28 cellular contexts compared by ENCODE assay signal in the genomic region with DNA sequence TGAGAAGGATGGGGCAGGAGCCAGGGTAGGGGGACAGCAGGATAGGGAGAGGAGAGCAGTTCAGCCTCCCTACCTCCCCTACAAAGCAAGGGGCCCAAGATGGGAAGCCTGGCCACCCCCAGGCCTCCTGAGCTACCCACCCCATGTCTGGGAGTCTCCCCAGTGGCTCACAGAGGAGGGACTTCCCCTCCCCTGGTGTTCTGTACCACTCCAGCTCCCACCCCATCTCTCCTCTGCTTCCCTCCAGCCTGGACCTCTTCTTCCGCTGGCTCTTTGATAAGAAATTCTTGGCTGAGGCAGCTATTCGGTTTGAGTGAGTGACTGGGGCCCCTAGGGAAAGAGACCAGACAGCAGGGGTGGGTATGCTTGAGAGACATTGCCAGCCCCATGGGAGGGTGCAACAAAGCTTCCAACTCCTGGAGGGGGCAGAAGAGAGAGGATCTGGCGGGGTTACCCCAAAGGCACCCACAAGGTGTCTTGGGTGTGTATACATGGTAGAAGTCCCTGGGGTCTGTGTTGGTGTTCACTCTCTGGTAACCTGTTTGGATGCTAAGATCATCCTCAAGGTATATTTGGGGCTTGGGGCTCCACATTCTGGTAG. TPM values are rescaled to one million over a fixed set of nuclear protein-coding genes. Genes with fewer than 3 reads are reported as not detected.
"Had no signal": no experiment of that assay in that cellular context is flagged by ENCODE, and none has a peak within 500 bp of the region (broad histone marks: within the 10 kb centered on the region; RNA-seq: fewer than 3 reads in every experiment).

No MANE protein-coding gene starts in this region.

- H3K27me3 ChIP-seq: ascending aorta, body of pancreas had no signal

- H3K36me3 Mint-ChIP-seq: activated CD8-positive, alpha-beta memory T cell treated with anti-CD3 and anti-CD28 coated beads, Interleukin-2, amount 10 ng/mL, durations not matched to agents 7 days and 5 days; activated naive CD4-positive, alpha-beta T cell treated with anti-CD3 and anti-CD28 coated beads, Interleukin-2, amount 50 U/mL, for 72 hours had no signal

- H3K27me3 Mint-ChIP-seq: activated B cell treated with CpG ODN at 0.5 μM for 24 hours; activated CD4-positive, alpha-beta T cell treated with anti-CD3 and anti-CD28 coated beads, Interleukin-2, amount 10 ng/mL, durations not matched to agents 24 days and 14 days; activated CD8-positive, alpha-beta memory T cell treated with anti-CD3 and anti-CD28 coated beads, Interleukin-2, amount 10 ng/mL, durations not matched to agents 7 days and 5 days; activated naive CD8-positive, alpha-beta T cell treated with anti-CD3 and anti-CD28 coated beads, Interleukin-2, amount 50 U/mL, for 24 hours; activated T-cell treated with anti-CD3 and anti-CD28 coated beads, Interleukin-2, amount 50 U/mL, for 24 hours; T-cell had no signal

- DNase-seq: activated B cell treated with CpG ODN at 0.5 μM for 24 hours; activated CD4-positive, alpha-beta T cell treated with anti-CD3 and anti-CD28 coated beads for 1 hour; activated CD4-positive, alpha-beta T cell treated with anti-CD3 and anti-CD28 coated beads, Interleukin-2, amount 10 ng/mL, durations not matched to agents 24 days and 14 days; activated CD4-positive, alpha-beta T cell treated with anti-CD3 and anti-CD28 coated beads, Interleukin-2, amount 50 U/mL, for 48 hours; activated CD8-positive, alpha-beta memory T cell treated with anti-CD3 and anti-CD28 coated beads, Interleukin-2, amount 10 ng/mL, durations not matched to agents 7 days and 5 days; activated effector memory CD4-positive, alpha-beta T cell treated with Interleukin-2 at 50 U/mL for 16 hours; activated naive CD4-positive, alpha-beta T cell treated with Interleukin-2 at 50 U/mL for 16 hours; activated naive CD8-positive, alpha-beta T cell treated with anti-CD3 and anti-CD28 coated beads, Interleukin-2, amount 50 U/mL, for 24 hours; activated T-cell treated with anti-CD3 and anti-CD28 coated beads, Interleukin-2, amount 50 U/mL, for 24 hours; amniotic stem cell; body of pancreas; central memory CD4-positive, alpha-beta T cell; NCI-H1092 treated with DMSO at 0.1 percent for 48 hours; NCI-H1436 treated with DMSO at 0.1 percent for 48 hours; NCI-H187; NCI-H2081; NCI-H510A treated with DMSO at 0.1 percent for 48 hours; NCI-H69; PC-3; T-cell; T-helper 9 cell had no signal

- ATAC-seq: activated CD8-positive, alpha-beta memory T cell treated with anti-CD3 and anti-CD28 coated beads, Interleukin-2, amount 10 ng/mL, durations not matched to agents 7 days and 5 days; activated naive CD4-positive, alpha-beta T cell treated with anti-CD3 and anti-CD28 coated beads, Interleukin-2, amount 50 U/mL, for 72 hours; activated naive CD8-positive, alpha-beta T cell treated with anti-CD3 and anti-CD28 coated beads, Interleukin-2, amount 50 U/mL, for 24 hours; body of pancreas; PC-3; T-cell had no signal

- H3K27ac ChIP-seq: ascending aorta, body of pancreas, KMS-11, SK-N-MC had no signal

- H3K27ac Mint-ChIP-seq: activated B cell treated with CpG ODN at 0.5 μM for 24 hours; activated CD4-positive, alpha-beta T cell treated with anti-CD3 and anti-CD28 coated beads, Interleukin-2, amount 10 ng/mL, durations not matched to agents 24 days and 14 days; activated CD8-positive, alpha-beta memory T cell treated with anti-CD3 and anti-CD28 coated beads, Interleukin-2, amount 10 ng/mL, durations not matched to agents 7 days and 5 days; activated naive CD4-positive, alpha-beta T cell treated with anti-CD3 and anti-CD28 coated beads, Interleukin-2, amount 50 U/mL, for 72 hours; activated naive CD8-positive, alpha-beta T cell treated with anti-CD3 and anti-CD28 coated beads, Interleukin-2, amount 50 U/mL, for 24 hours; activated T-cell treated with anti-CD3 and anti-CD28 coated beads, Interleukin-2, amount 50 U/mL, for 24 hours; activated T-helper 1 cell treated with anti-CD3 and anti-CD28 coated beads, Interleukin-12 subunit alpha, Interleukin-12 subunit beta, Interleukin-2, Interleukin-4 antibody, amounts not matched to agents 30 ng/mL and 10 ng/mL and 1 ng/mL, durations not matched to agents 14 hours and 24 hours and 36 hours; T-cell had no signal

- H3K4me3 ChIP-seq: ascending aorta, body of pancreas, SK-N-MC had no signal

- H3K9me3 Mint-ChIP-seq: activated B cell treated with CpG ODN at 0.5 μM for 24 hours; activated CD4-positive, alpha-beta T cell treated with anti-CD3 and anti-CD28 coated beads, Interleukin-2, amount 10 ng/mL, durations not matched to agents 24 days and 14 days; activated naive CD4-positive, alpha-beta T cell treated with anti-CD3 and anti-CD28 coated beads, Interleukin-2, amount 50 U/mL, for 72 hours; activated naive CD8-positive, alpha-beta T cell treated with anti-CD3 and anti-CD28 coated beads, Interleukin-2, amount 50 U/mL, for 24 hours; activated T-cell treated with anti-CD3 and anti-CD28 coated beads, Interleukin-2, amount 50 U/mL, for 24 hours; activated T-helper 1 cell treated with anti-CD3 and anti-CD28 coated beads, Interleukin-12 subunit alpha, Interleukin-12 subunit beta, Interleukin-2, Interleukin-4 antibody, amounts not matched to agents 30 ng/mL and 10 ng/mL and 1 ng/mL, durations not matched to agents 14 hours and 24 hours and 36 hours; T-cell had no signal

- H3K9me3 ChIP-seq: ascending aorta, body of pancreas had no signal

- H3K4me3 Mint-ChIP-seq: activated B cell treated with CpG ODN at 0.5 μM for 24 hours; activated CD4-positive, alpha-beta T cell treated with anti-CD3 and anti-CD28 coated beads, Interleukin-2, amount 10 ng/mL, durations not matched to agents 24 days and 14 days; activated CD8-positive, alpha-beta memory T cell treated with anti-CD3 and anti-CD28 coated beads, Interleukin-2, amount 10 ng/mL, durations not matched to agents 7 days and 5 days; activated naive CD8-positive, alpha-beta T cell treated with anti-CD3 and anti-CD28 coated beads, Interleukin-2, amount 50 U/mL, for 24 hours; activated T-cell treated with anti-CD3 and anti-CD28 coated beads, Interleukin-2, amount 50 U/mL, for 24 hours; activated T-helper 1 cell treated with anti-CD3 and anti-CD28 coated beads, Interleukin-12 subunit alpha, Interleukin-12 subunit beta, Interleukin-2, Interleukin-4 antibody, amounts not matched to agents 30 ng/mL and 10 ng/mL and 1 ng/mL, durations not matched to agents 14 hours and 24 hours and 36 hours had no signal

RNA-seq across cellular contexts. Expression of gene CAPN11, which starts 8.2 kb away (rescaled TPM):
- total RNA-seq: activated B cell treated with CpG ODN at 0.5 μM for 24 hours; activated CD8-positive, alpha-beta memory T cell treated with anti-CD3 and anti-CD28 coated beads, Interleukin-2, amount 10 ng/mL, durations not matched to agents 7 days and 5 days; activated T-helper 1 cell treated with anti-CD3 and anti-CD28 coated beads, Interleukin-12 subunit alpha, Interleukin-12 subunit beta, Interleukin-2, Interleukin-4 antibody, amounts not matched to agents 30 ng/mL and 10 ng/mL and 1 ng/mL, durations not matched to agents 14 hours and 24 hours and 36 hours; bronchial epithelial cell; MCF 10A; PC-3 had no signal
